Comparison of ENCODE assay signal across 12 cellular contexts in the genomic region with DNA sequence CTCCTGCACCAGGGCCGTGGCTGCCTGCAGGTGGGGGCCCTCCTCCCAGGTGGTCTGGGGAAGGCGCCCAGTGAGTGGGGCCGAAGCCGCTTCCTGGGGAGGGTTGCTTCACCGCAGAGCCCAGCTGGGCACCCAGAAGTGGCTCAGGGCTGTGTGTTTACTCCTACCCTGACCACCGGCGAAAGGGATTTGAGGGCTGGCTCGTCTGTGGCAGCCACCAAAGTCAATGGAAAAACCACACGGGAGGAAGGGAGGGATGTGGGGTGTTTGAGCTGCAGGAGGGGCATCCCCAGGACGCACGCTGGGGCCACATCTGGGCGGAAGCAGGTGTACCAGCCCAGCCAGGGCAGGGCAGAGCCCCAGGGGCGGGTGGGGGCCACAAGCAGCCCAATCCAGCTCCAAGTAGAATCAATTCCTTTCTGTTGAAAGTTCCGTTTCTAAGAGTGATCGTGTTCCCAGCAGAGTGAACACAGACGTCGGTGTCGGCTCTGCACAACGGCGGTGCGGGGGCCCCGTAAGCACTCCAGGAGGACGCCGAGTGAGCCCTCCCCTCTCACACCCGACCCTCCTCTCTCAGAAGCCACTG.
DNase-seq lines count a peak whose midpoint lies in the region; ATAC-seq, FAIRE-seq and TF ChIP-seq lines count a peak whose summit lies in the region.
"Had no signal": no experiment of that assay in that cellular context is flagged by ENCODE, and none has a peak within 500 bp of the region (broad histone marks: within the 10 kb centered on the region; RNA-seq: fewer than 3 reads in every experiment).

No MANE protein-coding gene starts in this region.

- H3K36me3 Mint-ChIP-seq in activated T-cell treated with anti-CD3 and anti-CD28 coated beads, Interleukin-2, amount 50 U/mL, for 4 hours (ENCODE audit: insufficient read depth): no peaks in the 10 kb centered on the region
- peaks cover 10% of the 10 kb centered on the region for H3K36me3 Mint-ChIP-seq in stimulated activated effector memory CD8-positive, alpha-beta T cell treated with anti-CD3 and anti-CD28 coated beads, Interleukin-12 subunit alpha, Interleukin-12 subunit beta, amount 100 ng/mL, for 72 hours

- peak; percentile 29 to 34 for ATAC-seq in activated T-cell treated with anti-CD3 and anti-CD28 coated beads, Interleukin-2, amount 50 U/mL, for 4 hours
- ATAC-seq in left cardiac atrium (no peak), HG03135 (IDR thresholded peaks at IDR 0.05; ENCODE audit: unreplicated experiment) (no peak)
- ATAC-seq in stimulated activated effector memory CD8-positive, alpha-beta T cell treated with anti-CD3 and anti-CD28 coated beads, Interleukin-12 subunit alpha, Interleukin-12 subunit beta, amount 100 ng/mL, for 72 hours: no peak

- H3K4me3 Mint-ChIP-seq in activated T-cell treated with anti-CD3 and anti-CD28 coated beads, Interleukin-2, amount 50 U/mL, for 4 hours: peak overlapping the region; percentile 67
- peak overlapping the region; percentile 60 for H3K4me3 Mint-ChIP-seq in stimulated activated effector memory CD8-positive, alpha-beta T cell treated with anti-CD3 and anti-CD28 coated beads, Interleukin-12 subunit alpha, Interleukin-12 subunit beta, amount 100 ng/mL, for 72 hours

- POLR2A ChIA-PET in RWPE1 (lab: Yijun Ruan, JAX; ENCODE audit: low non-redundant PET): interaction anchor here (0.6 kb wide), 2 partner anchors 34 to 90 kb away, joined by 3 to 4 read pairs; no protein-coding TSS in a partner anchor

- H3K9me3 Mint-ChIP-seq in activated T-cell treated with anti-CD3 and anti-CD28 coated beads, Interleukin-2, amount 50 U/mL, for 4 hours: peaks cover 4% of the 10 kb centered on the region
- H3K9me3 Mint-ChIP-seq in stimulated activated effector memory CD8-positive, alpha-beta T cell treated with anti-CD3 and anti-CD28 coated beads, Interleukin-12 subunit alpha, Interleukin-12 subunit beta, amount 100 ng/mL, for 72 hours: peaks cover 3% of the 10 kb centered on the region

- no peak for FAIRE-seq in H54 (lab: Jason Lieb, UNC)
- FAIRE-seq: small intestine, urothelium cell line had no signal

- no peak for DNase-seq in activated T-cell treated with anti-CD3 and anti-CD28 coated beads, Interleukin-2, amount 50 U/mL, for 4 hours
- DNase-seq in activated T-cell treated with anti-CD3 and anti-CD28 coated beads, Interleukin-2, amount 50 U/mL, for 1 hour: no peak
- DNase-seq in RWPE1 (ENCODE audit: low spot score) (no peak), left cardiac atrium (peak; percentile 14), H54 (ENCODE audit: insufficient read length, low spot score) (no peak), islet precursor cell (no peak)
- DNase-seq in stimulated activated effector memory CD8-positive, alpha-beta T cell treated with anti-CD3 and anti-CD28 coated beads, Interleukin-12 subunit alpha, Interleukin-12 subunit beta, amount 100 ng/mL, for 72 hours (ENCODE audit: low spot score in 2 of 2): no peak
- DNase-seq: foreskin fibroblast, NCI-H1436, small intestine had no signal

- peaks cover 42% of the 10 kb centered on the region for H3K4me1 Mint-ChIP-seq in activated T-cell treated with anti-CD3 and anti-CD28 coated beads, Interleukin-2, amount 50 U/mL, for 4 hours (ENCODE audit: low read depth)
- H3K4me1 Mint-ChIP-seq in stimulated activated effector memory CD8-positive, alpha-beta T cell treated with anti-CD3 and anti-CD28 coated beads, Interleukin-12 subunit alpha, Interleukin-12 subunit beta, amount 100 ng/mL, for 72 hours: peaks cover 30% of the 10 kb centered on the region

- CTCF ChIA-PET in RWPE1 (lab: Yijun Ruan, JAX): interaction anchor here (0.7 kb wide), 1 partner anchor 78 kb away, joined by 3 read pairs; no protein-coding TSS in a partner anchor

- no peaks in the 10 kb centered on the region for H3K27me3 Mint-ChIP-seq in activated T-cell treated with anti-CD3 and anti-CD28 coated beads, Interleukin-2, amount 50 U/mL, for 4 hours (ENCODE audit: low read depth)

- intact Hi-C loops in left cardiac atrium (cut with DNase I): no loop called here

- TF ChIP-seq CTCF in RWPE1 (conservative IDR thresholded peaks at IDR 0.05; ENCODE audit: low read depth): no peak

- no peak for TF ChIP-seq POLR2A in H54 (IDR thresholded peaks at IDR 0.05; ENCODE audit: low read depth, low read length)

- H3K27ac ChIP-seq in RWPE1: peak overlapping the region; percentile 20; the same call in 1 of the 2 replicates

- peak overlapping the region; percentile 81 for H3K27ac Mint-ChIP-seq in stimulated activated effector memory CD8-positive, alpha-beta T cell treated with anti-CD3 and anti-CD28 coated beads, Interleukin-12 subunit alpha, Interleukin-12 subunit beta, amount 100 ng/mL, for 72 hours

Comparison
In these comparisons a context has a peak if more than half of its experiments do, and no peak if none do; other contexts are left out.
1. ATAC-seq: peak in activated T-cell treated with anti-CD3 and anti-CD28 coated beads, Interleukin-2, amount 50 U/mL, for 4 hours (2 of 2); none in left cardiac atrium (0 of 2), stimulated activated effector memory CD8-positive, alpha-beta T cell treated with anti-CD3 and anti-CD28 coated beads, Interleukin-12 subunit alpha, Interleukin-12 subunit beta, amount 100 ng/mL, for 72 hours (single experiment) and HG03135 (single experiment).